In genomic region chr2:6771539-6772365, GRCh38 we compare ENCODE assay signal across 14 cellular contexts.
DNase-seq lines count a peak whose midpoint lies in the region; ATAC-seq and TF ChIP-seq lines count a peak whose summit lies in the region.
"Had no signal": no experiment of that assay in that cellular context is flagged by ENCODE, and none has a peak within 500 bp of the region (broad histone marks: within the 10 kb centered on the region; RNA-seq: fewer than 3 reads in every experiment).

No MANE protein-coding gene starts in this region.

- no peaks in the 10 kb centered on the region for H3K9me3 ChIP-seq in OCI-LY3 (ENCODE audit: insufficient read depth, low read length)
- no peaks in the 10 kb centered on the region for H3K9me3 ChIP-seq in endodermal cell (ENCODE audit: control insufficient read depth, low read length)
- H3K9me3 ChIP-seq in trophoblast cell (ENCODE audit: insufficient read depth, low read depth, low read length) = peaks cover 5% of the 10 kb centered on the region
- H3K9me3 ChIP-seq: ovary had no signal

- H3K27ac ChIP-seq in OCI-LY3 (ENCODE audit: low read length) = no peak overlapping the region
- H3K27ac ChIP-seq in endodermal cell (ENCODE audit: low read depth, low read length) = peak overlapping the region; percentile 90
- H3K27ac ChIP-seq in trophoblast cell (ENCODE audit: low read depth, low read length) = no peak overlapping the region
- H3K27ac ChIP-seq: ovary had no signal

- peaks cover 10% of the 10 kb centered on the region for H3K27me3 Mint-ChIP-seq in endodermal cell (ENCODE audit: insufficient read depth)

- peak overlapping the region; percentile 43 for H4K8ac ChIP-seq in trophoblast cell (ENCODE audit: low read depth, low read length)

- no peak overlapping the region for H2BK5ac ChIP-seq in trophoblast cell (ENCODE audit: low read depth, low read length, poor library complexity)

- TF ChIP-seq CTCF in GM12872 (IDR thresholded peaks at IDR 0.05; ENCODE audit: insufficient read depth, low read depth, low read length) (peak; percentile 38; the same call in 1 of the 3 replicates), OCI-LY3 (IDR thresholded peaks at IDR 0.05; ENCODE audit: low read depth, low read length) (no peak), endodermal cell (conservative IDR thresholded peaks at IDR 0.05) (peak; percentile 53)

- H3K36me3 ChIP-seq in OCI-LY3 (replicated peaks; ENCODE audit: low read depth, low read length) (no peaks in the 10 kb centered on the region), endodermal cell (ENCODE audit: control insufficient read depth, insufficient read depth, low read length) (no peaks in the 10 kb centered on the region), trophoblast cell (ENCODE audit: control insufficient read depth in 1 of 2, insufficient read depth in 2 of 2, low read length in 2 of 2) (no peaks in the 10 kb centered on the region)
- H3K36me3 ChIP-seq: ovary had no signal

- H3K4me1 ChIP-seq in OCI-LY3 (ENCODE audit: low read length) = peaks cover 5% of the 10 kb centered on the region; the same call in 1 of the 2 replicates
- no peaks in the 10 kb centered on the region for H3K4me1 ChIP-seq in endodermal cell (ENCODE audit: control insufficient read depth, insufficient read depth, low read length)
- peaks cover 0 to 7% of the 10 kb centered on the region in 2 experiments for H3K4me1 ChIP-seq in trophoblast cell (ENCODE audit: control insufficient read depth in 1 of 2, insufficient read depth in 2 of 2, low read length in 2 of 2)

- H3K4me3 ChIP-seq in OCI-LY3 (ENCODE audit: low read length) (no peak overlapping the region), endodermal cell (ENCODE audit: low read length) (no peak overlapping the region), trophoblast cell (ENCODE audit: low read depth, low read length) (no peak overlapping the region)
- H3K4me3 ChIP-seq: GM12878, ovary had no signal

- ATAC-seq in HG03097 (IDR thresholded peaks at IDR 0.05; ENCODE audit: low FRiP score, unreplicated experiment) = no peak
- no peak for ATAC-seq in HG02571 (IDR thresholded peaks at IDR 0.05; ENCODE audit: unreplicated experiment)
- ATAC-seq: left colon had no signal

- H3K4me1 Mint-ChIP-seq in endodermal cell = peaks cover 13% of the 10 kb centered on the region

- H3K4ac ChIP-seq in trophoblast cell (ENCODE audit: low read depth, low read length) = no peak overlapping the region

- no peaks in the 10 kb centered on the region for H3K79me2 ChIP-seq in OCI-LY3 (ENCODE audit: low read length)
- H3K79me2 ChIP-seq in trophoblast cell (ENCODE audit: control insufficient read depth, insufficient read depth, low read length, poor library complexity) = no peaks in the 10 kb centered on the region

- H3K27me3 ChIP-seq in OCI-LY3 (ENCODE audit: low read depth, low read length) (peaks cover 19% of the 10 kb centered on the region), endodermal cell (ENCODE audit: control insufficient read depth, insufficient read depth, low read length, poor library complexity, severe bottlenecking) (no peaks in the 10 kb centered on the region), trophoblast cell (ENCODE audit: insufficient read depth, low read length) (no peaks in the 10 kb centered on the region)
- H3K27me3 ChIP-seq: ovary had no signal

- H3K27ac Mint-ChIP-seq in endodermal cell = no peak overlapping the region
- H3K27ac Mint-ChIP-seq: activated naive CD8-positive, alpha-beta T cell treated with anti-CD3 and anti-CD28 coated beads, Interleukin-2, amount 10 ng/mL, durations not matched to agents 7 days and 5 days had no signal

- no peaks in the 10 kb centered on the region for H4K20me1 ChIP-seq in OCI-LY3 (ENCODE audit: insufficient read depth, low read length)

- H2AFZ ChIP-seq in OCI-LY3 (ENCODE audit: low read depth, low read length) = peak overlapping the region; percentile 51; the same call in 1 of the 2 replicates
- H2AFZ ChIP-seq in trophoblast cell (ENCODE audit: insufficient read depth, low read length, poor library complexity) = no peak overlapping the region

- H3K36me3 Mint-ChIP-seq in endodermal cell (ENCODE audit: low read depth) = no peaks in the 10 kb centered on the region
- H3K36me3 Mint-ChIP-seq: activated naive CD8-positive, alpha-beta T cell treated with anti-CD3 and anti-CD28 coated beads, Interleukin-2, amount 10 ng/mL, durations not matched to agents 7 days and 5 days had no signal

- no peak overlapping the region for H3K4me3 Mint-ChIP-seq in endodermal cell
- H3K4me3 Mint-ChIP-seq: activated naive CD8-positive, alpha-beta T cell treated with anti-CD3 and anti-CD28 coated beads, Interleukin-2, amount 10 ng/mL, durations not matched to agents 7 days and 5 days had no signal

- no peak overlapping the region for H2AK5ac ChIP-seq in trophoblast cell (ENCODE audit: low read length)

- no peak overlapping the region for H3K14ac ChIP-seq in trophoblast cell (ENCODE audit: low read length)

- H3K23ac ChIP-seq in trophoblast cell (ENCODE audit: low read length) = no peak overlapping the region

- peaks cover 3% of the 10 kb centered on the region for H3K9me3 Mint-ChIP-seq in endodermal cell
- H3K9me3 Mint-ChIP-seq: activated naive CD8-positive, alpha-beta T cell treated with anti-CD3 and anti-CD28 coated beads, Interleukin-2, amount 10 ng/mL, durations not matched to agents 7 days and 5 days had no signal

- H3K9ac ChIP-seq in OCI-LY3 (ENCODE audit: low read length) (no peak overlapping the region), endodermal cell (ENCODE audit: extremely low read depth, low read length, poor library complexity, severe bottlenecking) (no peak overlapping the region), trophoblast cell (ENCODE audit: low read length) (no peak overlapping the region)

- H2BK12ac ChIP-seq in trophoblast cell (ENCODE audit: low read length) = no peak overlapping the region

- H2BK120ac ChIP-seq in trophoblast cell (ENCODE audit: insufficient read depth, low read length, poor library complexity) = no peak overlapping the region

- WGBS in endodermal cell (ENCODE audit: insufficient coverage in 1 of 2, insufficient read length in 1 of 2), 2 experiments = 81 to 88% methylated on average over 11 to 16 of the region's 16 CpGs
- WGBS in trophoblast cell (ENCODE audit: extremely low coverage, insufficient coverage, insufficient read length) = no CpG with 5 or more reads among the region's 16 CpGs

- peak overlapping the region; percentile 48 for H4K91ac ChIP-seq in trophoblast cell (ENCODE audit: low read depth, low read length)

- DNase-seq in endodermal cell (peak; percentile 75), trophoblast cell (no peak), NAMALWA (ENCODE audit: low spot score) (no peak), NCI-H1417 treated with DMSO at 0.1 percent for 48 hours (lab: John Stamatoyannopoulos, UW) (no peak)
- DNase-seq: activated naive CD8-positive, alpha-beta T cell treated with anti-CD3 and anti-CD28 coated beads, Interleukin-2, amount 10 ng/mL, durations not matched to agents 7 days and 5 days; EL; left colon; ovary; stimulated activated CD4-positive, alpha-beta T cell treated with anti-CD3 and anti-CD28 coated beads, Interleukin-4, amount 100 ng/mL, for 1 hour had no signal

- H3K18ac ChIP-seq in trophoblast cell (ENCODE audit: low read length) = no peak overlapping the region

- no peak overlapping the region for H4K12ac ChIP-seq in trophoblast cell (ENCODE audit: low read depth, low read length)

- H3K79me1 ChIP-seq in trophoblast cell (ENCODE audit: low read length) = peaks cover 6% of the 10 kb centered on the region

- H3K4me2 ChIP-seq in OCI-LY3 (ENCODE audit: low read length) = peak overlapping the region; percentile 25; the same call in 1 of the 2 replicates
- no peak overlapping the region for H3K4me2 ChIP-seq in trophoblast cell (ENCODE audit: low read length)
